18 cellular contexts compared by ENCODE assay signal in genomic region chr5:171990713-171991015, GRCh38. TPM values are rescaled to one million over a fixed set of nuclear protein-coding genes. Genes with fewer than 3 reads are reported as not detected.
A peak's percentile ranks its signal among the peaks of the same experiment; 100 is the strongest.
DNase-seq lines count a peak whose midpoint lies in the region; ATAC-seq and TF ChIP-seq lines count a peak whose summit lies in the region.
"Had no signal": no experiment of that assay in that cellular context is flagged by ENCODE, and none has a peak within 500 bp of the region (broad histone marks: within the 10 kb centered on the region; RNA-seq: fewer than 3 reads in every experiment).

No MANE protein-coding gene starts in this region.

- BruUV-seq in PC-3 (replicated peaks; lab: Mats Ljungman, UMichigan) = no TSS peak

- H2AFZ ChIP-seq in PC-3 (ENCODE audit: low read length) = no peak overlapping the region

- H3K36me3 Mint-ChIP-seq in activated T-cell treated with anti-CD3 and anti-CD28 coated beads, Interleukin-2, amount 50 U/mL, for 24 hours (ENCODE audit: low read depth) = peaks cover 71% of the 10 kb centered on the region

- no peak overlapping the region for H3K4me3 Mint-ChIP-seq in activated T-cell treated with anti-CD3 and anti-CD28 coated beads, Interleukin-2, amount 50 U/mL, for 24 hours
- H3K4me3 Mint-ChIP-seq: CD8-positive, alpha-beta T cell had no signal

- POLR2A ChIA-PET in PC-3 (lab: Charles Lee; ENCODE audit: unreplicated experiment) = no interaction called here

- H3K27ac ChIP-seq in PC-3 (ENCODE audit: low read length) (peak overlapping the region; percentile 82), dorsolateral prefrontal cortex (no peak overlapping the region)
- H3K27ac ChIP-seq: RWPE1 had no signal

- no peak for TF ChIP-seq CTCF in PC-3 (conservative IDR thresholded peaks at IDR 0.05; ENCODE audit: low read depth, low read length)
- TF ChIP-seq CTCF in fibroblast of mammary gland (conservative IDR thresholded peaks at IDR 0.05; ENCODE audit: control insufficient read depth, insufficient read depth, low read depth, low read length) = no peak
- no peak for TF ChIP-seq CTCF in omental fat pad (IDR thresholded peaks at IDR 0.05)
- no peak for TF ChIP-seq CTCF in dorsolateral prefrontal cortex (IDR thresholded peaks at IDR 0.05 in 54 of 56, conservative IDR thresholded peaks at IDR 0.05 in 2 of 56; ENCODE audit: low read depth in 1 of 56, partially characterized antibody in 56 of 56)

- peak overlapping the region; percentile 64 for H3K4me2 ChIP-seq in PC-3 (ENCODE audit: low read length)

- H3K79me2 ChIP-seq in PC-3 (ENCODE audit: low read length) = peaks cover 94% of the 10 kb centered on the region

- H3K27ac Mint-ChIP-seq in activated T-cell treated with anti-CD3 and anti-CD28 coated beads, Interleukin-2, amount 50 U/mL, for 24 hours = peak overlapping the region; percentile 82
- H3K27ac Mint-ChIP-seq: CD8-positive, alpha-beta T cell had no signal

- peaks cover 3% of the 10 kb centered on the region for H3F3A ChIP-seq in PC-3 (ENCODE audit: low read length, unreplicated experiment)

- ATAC-seq in PC-3 (no peak), omental fat pad (ENCODE audit: low FRiP score) (no peak)
- ATAC-seq: CD8-positive, alpha-beta T cell; GM12878 had no signal

- CTCF ChIA-PET in PC-3 (lab: Charles Lee) = no interaction called here

- H3K27me3 ChIP-seq in PC-3 (ENCODE audit: low read length) = no peaks in the 10 kb centered on the region
- no peaks in the 10 kb centered on the region for H3K27me3 ChIP-seq in dorsolateral prefrontal cortex

- H3K9me2 ChIP-seq in PC-3 (replicated peaks; ENCODE audit: low read length) = no peaks in the 10 kb centered on the region; the same call in 1 of the 2 replicates

- intact Hi-C loops in PC-3 (cut with micrococcal nuclease) (no loop called here), dorsolateral prefrontal cortex (cut with DNase I) (no loop called here)

- no peaks in the 10 kb centered on the region for H3K27me3 Mint-ChIP-seq in activated T-cell treated with anti-CD3 and anti-CD28 coated beads, Interleukin-2, amount 50 U/mL, for 24 hours

- no peak for DNase-seq in activated T-cell treated with anti-CD3 and anti-CD28 coated beads, Interleukin-2, amount 50 U/mL, for 24 hours
- no peak for DNase-seq in activated T-cell treated with anti-CD3 and anti-CD28 coated beads, Interleukin-2, amount 50 U/mL, for 48 hours
- DNase-seq in PC-3 (peak; percentile 34), fibroblast of mammary gland (ENCODE audit: low read depth) (peak; percentile 20), omental fat pad (ENCODE audit: low spot score) (no peak), dorsolateral prefrontal cortex (no peak)
- no peak for DNase-seq in stimulated activated CD4-positive, alpha-beta T cell treated with anti-CD3 and anti-CD28 coated beads, Interleukin-2, amount 100 ng/mL, for 48 hours
- DNase-seq: Calu3; CD8-positive, alpha-beta T cell; Kasumi-1; MM.1S; NCI-H1694 treated with DMSO at 0.1 percent for 48 hours; NCI-H510A treated with DMSO at 0.1 percent for 48 hours; NCI-H774; OCI-M1 had no signal

- H3K9ac ChIP-seq in PC-3 (ENCODE audit: low read length) = peak overlapping the region; percentile 14; the same call in 1 of the 2 replicates

- H3K9me3 Mint-ChIP-seq in activated T-cell treated with anti-CD3 and anti-CD28 coated beads, Interleukin-2, amount 50 U/mL, for 24 hours = no peaks in the 10 kb centered on the region
- H3K9me3 Mint-ChIP-seq: CD8-positive, alpha-beta T cell had no signal

- no peak overlapping the region for H3K4me3 ChIP-seq in PC-3 (ENCODE audit: low read length)
- H3K4me3 ChIP-seq in fibroblast of mammary gland (ENCODE audit: control insufficient read depth, low read depth, low read length) = no peak overlapping the region
- H3K4me3 ChIP-seq in dorsolateral prefrontal cortex = no peak overlapping the region
- H3K4me3 ChIP-seq: GM12878, HAP-1 had no signal

- H3K4me1 Mint-ChIP-seq in activated T-cell treated with anti-CD3 and anti-CD28 coated beads, Interleukin-2, amount 50 U/mL, for 24 hours (ENCODE audit: low read depth) = peaks cover 63% of the 10 kb centered on the region

- no peaks in the 10 kb centered on the region for H4K20me1 ChIP-seq in PC-3 (ENCODE audit: low read length)

- no peaks in the 10 kb centered on the region for H3K9me3 ChIP-seq in PC-3 (ENCODE audit: low read length)
- H3K9me3 ChIP-seq: HAP-1 had no signal

- H3K36me3 ChIP-seq in PC-3 (ENCODE audit: low read depth, low read length) = peaks cover 25% of the 10 kb centered on the region

- H3K4me1 ChIP-seq in PC-3 (ENCODE audit: insufficient read depth, low read length) = peaks cover 32% of the 10 kb centered on the region
- H3K4me1 ChIP-seq: HAP-1 had no signal

RNA-seq across cellular contexts. Expression of gene FBXW11, which starts 15.8 kb away (rescaled TPM):
- total RNA-seq in PC-3 (2014; rRNA removed) = 62.8 and 69.2 TPM in 2 replicates
- total RNA-seq in omental fat pad = 10 to 100 TPM; 44.6 to 60.9 (median 55.7) TPM
- 100 to 1,000 TPM in 107 of 120 experiments, 10 to 100 TPM in 13; 88.4 to 136 (median 113) TPM for total RNA-seq in dorsolateral prefrontal cortex

Comparison
In these comparisons a context has a peak if more than half of its experiments do, and no peak if none do; other contexts are left out.
1. DNase-seq: peak in PC-3 (single experiment) and fibroblast of mammary gland (single experiment); none in activated T-cell treated with anti-CD3 and anti-CD28 coated beads, Interleukin-2, amount 50 U/mL, for 24 hours (single experiment), activated T-cell treated with anti-CD3 and anti-CD28 coated beads, Interleukin-2, amount 50 U/mL, for 48 hours (0 of 2), omental fat pad (single experiment), stimulated activated CD4-positive, alpha-beta T cell treated with anti-CD3 and anti-CD28 coated beads, Interleukin-2, amount 100 ng/mL, for 48 hours (0 of 2) and dorsolateral prefrontal cortex (0 of 10).